Comparison of ENCODE assay signal across 25 cellular contexts in the genomic region with DNA sequence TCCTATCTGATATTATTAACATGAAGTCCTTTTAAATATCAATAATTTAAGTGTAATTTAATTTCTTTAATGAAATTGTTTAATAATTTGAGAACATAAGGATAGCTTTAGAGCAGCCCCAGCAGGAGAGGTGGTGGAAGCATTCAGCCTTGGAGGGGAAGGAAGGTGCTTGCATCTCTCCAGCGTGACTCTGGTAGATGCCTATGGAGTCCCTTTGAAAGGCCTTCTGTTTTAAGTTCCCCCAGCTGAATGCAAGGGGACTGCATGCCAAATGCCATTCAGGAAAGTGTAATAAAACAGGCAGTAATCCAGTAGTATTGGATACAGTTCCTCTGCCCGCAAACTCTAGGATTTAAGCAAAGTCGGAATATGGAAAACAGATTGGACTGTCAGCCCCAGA.
"Had no signal": no experiment of that assay in that cellular context is flagged by ENCODE, and none has a peak within 500 bp of the region (broad histone marks: within the 10 kb centered on the region; RNA-seq: fewer than 3 reads in every experiment).

No MANE protein-coding gene starts in this region.

- H3K4me1 Mint-ChIP-seq: mesothelial cell of epicardium; naive B cell; natural killer cell; nephron progenitor cell; stimulated activated memory B cell treated with anti-CD40 and anti-IgM and Interleukin-4, amounts not matched to agents 10 μg/mL and 1 μg/mL and 100 μg/mL, for 72 hours; stimulated activated naive CD8-positive, alpha-beta T cell treated with anti-CD3 and anti-CD28 coated beads, Interleukin-15, amount 100 ng/mL, for 72 hours had no signal

- H3K27ac Mint-ChIP-seq: mesothelial cell of epicardium; naive B cell; natural killer cell; nephron progenitor cell; progenitor cell of endocrine pancreas; stimulated activated memory B cell treated with anti-CD40 and anti-IgM and Interleukin-4, amounts not matched to agents 10 μg/mL and 1 μg/mL and 100 μg/mL, for 72 hours; stimulated activated naive CD8-positive, alpha-beta T cell treated with anti-CD3 and anti-CD28 coated beads, Interleukin-15, amount 100 ng/mL, for 72 hours; type B pancreatic cell had no signal

- H3K36me3 Mint-ChIP-seq: mesothelial cell of epicardium; naive B cell; natural killer cell; stimulated activated memory B cell treated with anti-CD40 and anti-IgM and Interleukin-4, amounts not matched to agents 10 μg/mL and 1 μg/mL and 100 μg/mL, for 72 hours; type B pancreatic cell had no signal

- H3K9me3 ChIP-seq: ovary, right lobe of liver, uterus had no signal

- H3K9me3 Mint-ChIP-seq: type B pancreatic cell had no signal

- H3K36me3 ChIP-seq: left ventricle myocardium inferior, ovary, right atrium auricular region, right lobe of liver, tibial nerve, uterus had no signal

- ATAC-seq: natural killer cell; right lobe of liver; stimulated activated memory B cell treated with anti-CD40 and anti-IgM and Interleukin-4, amounts not matched to agents 10 μg/mL and 1 μg/mL and 100 μg/mL, for 72 hours; stimulated activated naive CD8-positive, alpha-beta T cell treated with anti-CD3 and anti-CD28 coated beads, Interleukin-15, amount 100 ng/mL, for 72 hours had no signal

- H3K4me3 ChIP-seq: left ventricle myocardium inferior, lung, ovary, right atrium auricular region, right lobe of liver, smooth muscle cell, tibial nerve, uterus had no signal

- DNase-seq: hippocampal formation; islet precursor cell; left ventricle myocardium inferior; mesendoderm; naive B cell; natural killer cell; nephron progenitor cell; ovary; right lobe of liver; stimulated activated CD4-positive, alpha-beta T cell treated with anti-CD3 and anti-CD28 coated beads, Interleukin-1b, Interleukin-23, amount 100 ng/mL, for 48 hours; stimulated activated CD4-positive, alpha-beta T cell treated with anti-CD3 and anti-CD28 coated beads, Interleukin-2, amount 100 ng/mL, for 48 hours; stimulated activated CD4-positive, alpha-beta T cell treated with anti-CD3 and anti-CD28 coated beads, Interleukin-4, amount 100 ng/mL, for 4 hours; stimulated activated CD8-positive, alpha-beta memory T cell treated with anti-CD3 and anti-CD28 coated beads, Interleukin-4, amount 100 ng/mL, for 48 hours; stimulated activated naive CD4-positive, alpha-beta T cell treated with Interleukin-2 at 50 U/mL for 16 hours; stimulated activated naive CD8-positive, alpha-beta T cell treated with anti-CD3 and anti-CD28 coated beads, Interleukin-15, amount 100 ng/mL, for 72 hours; substantia nigra; uterus had no signal

- H3K4me2 ChIP-seq: smooth muscle cell had no signal

- H3K27ac ChIP-seq: left ventricle myocardium inferior, ovary, right atrium auricular region, right lobe of liver, tibial nerve, uterus had no signal

- H3K4me1 ChIP-seq: left ventricle myocardium inferior, right atrium auricular region, right lobe of liver, tibial nerve, uterus had no signal

- H3K4me3 Mint-ChIP-seq: mesothelial cell of epicardium; naive B cell; natural killer cell; nephron progenitor cell; stimulated activated memory B cell treated with anti-CD40 and anti-IgM and Interleukin-4, amounts not matched to agents 10 μg/mL and 1 μg/mL and 100 μg/mL, for 72 hours; stimulated activated naive CD8-positive, alpha-beta T cell treated with anti-CD3 and anti-CD28 coated beads, Interleukin-15, amount 100 ng/mL, for 72 hours; type B pancreatic cell had no signal

- H3K27me3 ChIP-seq: ovary, right atrium auricular region, right lobe of liver, tibial nerve, uterus had no signal

- H3K27me3 Mint-ChIP-seq: progenitor cell of endocrine pancreas, type B pancreatic cell had no signal
